Comparison of ENCODE assay signal across 1 cellular context in genomic region chr3:159941043-159941994, GRCh38.
TF ChIP-seq lines count a peak whose summit lies in the region.

No MANE protein-coding gene starts in this region.

TF ChIP-seq in endothelial cell of umbilical vein, 7 proteins besides CTCF, POLR2A, EP300 and RAD21 (continued from another document):
- TF ChIP-seq MYC (IDR thresholded peaks at IDR 0.05; ENCODE audit: low read depth, low read length) (no peak), MAX (IDR thresholded peaks at IDR 0.05; ENCODE audit: insufficient read depth, insufficient read length) (no peak), GATA2 (IDR thresholded peaks at IDR 0.05; ENCODE audit: insufficient read depth, insufficient read length, low read depth, low read length) (no peak)
